Comparison of ENCODE assay signal across 26 cellular contexts in the genomic region with DNA sequence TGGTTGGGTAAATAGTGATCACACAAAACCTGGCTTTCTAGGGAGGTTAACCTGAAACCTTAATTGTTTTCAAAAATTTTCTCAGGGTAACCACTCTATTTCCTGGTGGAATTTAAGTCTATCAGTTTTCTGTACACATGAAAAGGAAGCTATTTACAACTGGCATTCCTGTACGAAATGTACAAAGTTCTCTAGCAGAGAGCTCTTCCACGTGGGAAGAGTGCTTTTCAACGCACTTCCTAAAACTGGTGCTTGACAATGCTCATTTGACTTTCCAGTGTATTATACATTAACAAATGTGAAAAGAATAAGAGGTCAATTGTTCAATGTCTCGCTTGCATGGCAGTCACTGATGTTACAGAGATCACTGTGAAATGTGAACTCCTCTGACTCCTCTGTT. TPM values are rescaled to one million over a fixed set of nuclear protein-coding genes. Genes with fewer than 3 reads are reported as not detected.
"Had no signal": no experiment of that assay in that cellular context is flagged by ENCODE, and none has a peak within 500 bp of the region (broad histone marks: within the 10 kb centered on the region; RNA-seq: fewer than 3 reads in every experiment).

No MANE protein-coding gene starts in this region.

- H3K36me3 ChIP-seq: colonic mucosa, gastroesophageal sphincter, heart left ventricle, lower lobe of right lung, prostate gland, right atrium auricular region, sigmoid colon, stomach, thyroid gland, vagina had no signal

- ATAC-seq: esophagus mucosa; gastroesophageal sphincter; heart left ventricle; left cardiac atrium; left ventricle myocardium superior; lower lobe of right lung; natural killer cell; stimulated activated effector memory CD8-positive, alpha-beta T cell treated with anti-CD3 and anti-CD28 coated beads, Interleukin-12 subunit alpha, Interleukin-12 subunit beta, amount 100 ng/mL, for 72 hours had no signal

- H3K4me1 ChIP-seq: parathyroid adenoma, prostate gland had no signal

- H3K4me3 ChIP-seq: colonic mucosa, gastroesophageal sphincter, heart left ventricle, lower lobe of right lung, prostate gland, right atrium auricular region, sigmoid colon, stomach, thyroid gland, vagina had no signal

- H3K27me3 ChIP-seq: colonic mucosa, gastroesophageal sphincter, heart left ventricle, right atrium auricular region, sigmoid colon, stomach, thyroid gland, vagina had no signal

- H3K27ac ChIP-seq: colonic mucosa, epithelial cell of prostate, lower lobe of right lung, parathyroid adenoma, prostate gland, right atrium auricular region, stomach, thyroid gland, vagina had no signal

- H3K9me3 ChIP-seq: colonic mucosa, gastroesophageal sphincter, lower lobe of right lung, prostate gland, right atrium auricular region, sigmoid colon, stomach, thyroid gland, vagina had no signal

- DNase-seq: colonic mucosa; effector CD8-positive, alpha-beta T cell; endodermal cell; foreskin fibroblast; heart left ventricle; hippocampal formation; left cardiac atrium; left ventricle myocardium superior; lower lobe of right lung; natural killer cell; occipital lobe; sigmoid colon; stimulated activated CD4-positive, alpha-beta T cell treated with anti-CD3 and anti-CD28 coated beads, Interleukin-2, amount 100 ng/mL, for 24 hours; stimulated activated CD4-positive, alpha-beta T cell treated with anti-CD3 and anti-CD28 coated beads, Interleukin-4, amount 100 ng/mL, for 24 hours; stimulated activated naive CD4-positive, alpha-beta T cell treated with Interleukin-2 at 50 U/mL for 16 hours; stomach; thyroid gland; trophoblast cell had no signal

RNA-seq across cellular contexts. Expression of gene SOD3, which starts 2.8 kb away (rescaled TPM):
- total RNA-seq: natural killer cell, occipital lobe had no signal
